In the genomic region with DNA sequence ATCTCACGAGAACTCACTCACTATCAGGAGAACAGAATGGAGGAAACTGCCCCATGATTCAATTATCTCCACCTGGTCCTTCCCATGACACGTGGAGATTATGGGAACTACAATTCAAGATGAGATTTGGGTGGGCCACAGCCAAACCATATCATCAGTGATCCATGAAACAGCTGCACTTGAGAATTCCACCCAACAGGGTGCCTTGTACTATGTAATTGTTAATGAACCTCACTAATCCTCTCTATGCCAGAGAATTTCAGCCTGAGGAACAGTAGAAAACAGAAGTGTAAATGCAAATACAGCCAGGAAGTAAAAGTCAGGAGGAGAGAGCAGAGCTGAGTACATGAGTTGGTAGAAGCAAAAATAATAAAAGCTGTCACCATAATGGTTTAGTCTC, we compare ENCODE assay signal across 16 cellular contexts.
"Had no signal": no experiment of that assay in that cellular context is flagged by ENCODE, and none has a peak within 500 bp of the region (broad histone marks: within the 10 kb centered on the region; RNA-seq: fewer than 3 reads in every experiment).

No MANE protein-coding gene starts in this region.

- DNase-seq: activated CD8-positive, alpha-beta memory T cell treated with anti-CD3 and anti-CD28 coated beads, Interleukin-2, amount 50 U/mL, for 4 hours; activated naive CD4-positive, alpha-beta T cell; activated T-cell treated with anti-CD3 and anti-CD28 coated beads, Interleukin-2, amount 50 U/mL, for 24 hours; adrenal gland; colonic mucosa; gastrocnemius medialis; hypothalamus; left cardiac atrium; ovary; stimulated activated CD4-positive, alpha-beta T cell treated with anti-CD3 and anti-CD28 coated beads, Interleukin-12 subunit alpha, Interleukin-12 subunit beta, amount 100 ng/mL, for 4 hours; stimulated activated CD4-positive, alpha-beta T cell treated with anti-CD3 and anti-CD28 coated beads, Interleukin-4, amount 100 ng/mL, for 4 hours; stimulated activated naive CD8-positive, alpha-beta T cell treated with anti-CD3 and anti-CD28 coated beads, Interleukin-15, Interleukin-2, amounts not matched to agents 100 U/mL and 50 U/mL, for 24 hours; WERI-Rb-1 had no signal

- H3K27me3 ChIP-seq: adrenal gland, colonic mucosa, esophagus muscularis mucosa, gastrocnemius medialis, neutrophil, ovary had no signal

- H3K36me3 ChIP-seq: adrenal gland, colonic mucosa, esophagus muscularis mucosa, gastrocnemius medialis, neutrophil, ovary, prostate gland, WERI-Rb-1 had no signal

- H3K9me3 ChIP-seq: adrenal gland, colonic mucosa, esophagus muscularis mucosa, gastrocnemius medialis, neutrophil, ovary, prostate gland had no signal

- H3K4me1 ChIP-seq: adrenal gland, esophagus muscularis mucosa, gastrocnemius medialis had no signal

- H3K27ac ChIP-seq: adrenal gland, colonic mucosa, esophagus muscularis mucosa, gastrocnemius medialis, neutrophil, ovary, prostate gland, WERI-Rb-1 had no signal

- H3K4me3 ChIP-seq: adrenal gland, colonic mucosa, esophagus muscularis mucosa, gastrocnemius medialis, ovary, prostate gland had no signal
